Comparison of ENCODE assay signal across 9 cellular contexts in the genomic region with DNA sequence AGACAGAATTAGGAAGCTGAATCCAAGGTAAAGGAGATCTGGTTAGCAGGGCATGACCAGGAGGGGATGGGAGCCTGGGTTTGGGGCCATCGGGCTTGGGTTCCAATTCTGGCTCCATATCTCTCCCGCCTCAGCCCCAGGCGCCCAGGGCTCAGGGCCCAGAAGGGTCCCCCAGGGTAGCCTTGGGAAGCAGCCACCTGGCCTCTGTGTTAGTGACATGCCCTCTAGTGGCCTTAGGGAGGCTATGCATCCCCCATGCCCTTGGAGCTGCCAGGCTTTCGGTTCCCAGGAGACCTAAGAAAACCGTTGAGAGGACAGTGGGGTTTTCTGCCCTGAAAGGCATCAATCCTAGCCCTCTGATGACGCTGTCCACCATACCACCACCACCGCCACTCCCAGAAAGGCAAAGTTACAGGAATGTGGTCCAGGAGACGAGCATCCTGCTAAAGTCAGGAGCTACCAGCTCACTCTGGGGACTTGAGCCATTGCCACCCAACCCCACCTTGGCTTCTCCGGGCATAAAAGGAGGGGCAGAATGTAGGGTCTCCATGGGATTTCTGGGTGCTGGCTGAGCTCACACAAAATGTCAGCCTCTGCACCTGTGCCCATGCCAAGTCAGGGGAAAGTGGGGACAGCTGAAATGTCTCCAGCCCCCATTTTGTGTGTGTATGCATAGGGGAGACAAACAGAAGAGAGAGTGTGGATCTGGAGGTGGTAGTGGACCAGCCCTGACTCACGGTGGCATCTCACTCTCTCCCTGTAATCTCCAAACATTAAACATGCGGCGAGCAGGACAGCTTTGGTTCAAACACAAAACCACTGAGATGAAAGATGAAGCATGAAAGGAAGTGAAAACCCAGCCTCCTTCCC. TPM values are rescaled to one million over a fixed set of nuclear protein-coding genes. Genes with fewer than 3 reads are reported as not detected.
DNase-seq lines count a peak whose midpoint lies in the region; ATAC-seq and TF ChIP-seq lines count a peak whose summit lies in the region.
"Had no signal": no experiment of that assay in that cellular context is flagged by ENCODE, and none has a peak within 500 bp of the region (broad histone marks: within the 10 kb centered on the region; RNA-seq: fewer than 3 reads in every experiment).

No MANE protein-coding gene starts in this region.

- DNase-seq in COR-L47 (lab: John Stamatoyannopoulos, UW) = peak; percentile 69
- DNase-seq in GM19240 (ENCODE audit: insufficient read length, low spot score) = peak; percentile 81
- peak; percentile 77 for DNase-seq in NCI-H69 (lab: John Stamatoyannopoulos, UW)
- no peak for DNase-seq in activated T-cell treated with anti-CD3 and anti-CD28 coated beads, Interleukin-2, amount 50 U/mL, for 4 hours
- no peak for DNase-seq in prostate gland (ENCODE audit: low spot score)
- no peak for DNase-seq in NCI-H187 treated with DMSO at 0.1 percent for 48 hours (lab: John Stamatoyannopoulos, UW)

- peak in 3 of 4 experiments; percentile 40 to 71 (median 43) for TF ChIP-seq CTCF in gastroesophageal sphincter (IDR thresholded peaks at IDR 0.05)
- TF ChIP-seq CTCF in prostate gland (IDR thresholded peaks at IDR 0.05) = peak in 3 of 4 experiments; percentile 34 to 56 (median 34)

- no peaks in the 10 kb centered on the region for H3K4me1 Mint-ChIP-seq in activated T-cell treated with anti-CD3 and anti-CD28 coated beads, Interleukin-2, amount 50 U/mL, for 4 hours (ENCODE audit: low read depth)

- intact Hi-C loops in prostate gland (cut with DNase I) = no loop called here

- H3K9me3 ChIP-seq in gastroesophageal sphincter (no peaks in the 10 kb centered on the region), prostate gland (no peaks in the 10 kb centered on the region)

- WGBS in gastroesophageal sphincter (ENCODE audit: low coverage in 1 of 2), 2 donors = 73% methylated on average over 3 of the region's 12 CpGs; no CpG with 5 or more reads in 1 of the 2 donors
- WGBS in prostate gland = 66% methylated on average over 12 of the region's 12 CpGs

- no peak overlapping the region for H3K4me3 ChIP-seq in gastroesophageal sphincter
- no peak overlapping the region for H3K4me3 ChIP-seq in prostate gland

- H3K4me1 ChIP-seq in gastroesophageal sphincter (no peaks in the 10 kb centered on the region), prostate gland (replicated peaks) (no peaks in the 10 kb centered on the region)

- no peaks in the 10 kb centered on the region for H3K27me3 ChIP-seq in gastroesophageal sphincter
- no peaks in the 10 kb centered on the region for H3K27me3 ChIP-seq in prostate gland (replicated peaks; ENCODE audit: insufficient read depth)

- peak; percentile 95 for ATAC-seq in HG03354 (IDR thresholded peaks at IDR 0.05; ENCODE audit: poor library complexity, severe bottlenecking, unreplicated experiment)
- ATAC-seq in activated T-cell treated with anti-CD3 and anti-CD28 coated beads, Interleukin-2, amount 50 U/mL, for 4 hours = peak; percentile 80 to 93
- no peak for ATAC-seq in gastroesophageal sphincter

- peaks cover 0 to 51% of the 10 kb centered on the region in 2 donors for H3K36me3 ChIP-seq in gastroesophageal sphincter
- no peaks in the 10 kb centered on the region for H3K36me3 ChIP-seq in prostate gland

- TF ChIP-seq POLR2A in gastroesophageal sphincter (IDR thresholded peaks at IDR 0.05) (no peak), prostate gland (IDR thresholded peaks at IDR 0.05) (no peak)

- no peak for TF ChIP-seq EP300 in gastroesophageal sphincter (IDR thresholded peaks at IDR 0.05)

- no peak overlapping the region for H3K4me3 Mint-ChIP-seq in activated T-cell treated with anti-CD3 and anti-CD28 coated beads, Interleukin-2, amount 50 U/mL, for 4 hours

- H3K36me3 Mint-ChIP-seq in activated T-cell treated with anti-CD3 and anti-CD28 coated beads, Interleukin-2, amount 50 U/mL, for 4 hours (ENCODE audit: insufficient read depth) = no peaks in the 10 kb centered on the region

- no peaks in the 10 kb centered on the region for H3K9me3 Mint-ChIP-seq in activated T-cell treated with anti-CD3 and anti-CD28 coated beads, Interleukin-2, amount 50 U/mL, for 4 hours

- no peaks in the 10 kb centered on the region for H3K27me3 Mint-ChIP-seq in activated T-cell treated with anti-CD3 and anti-CD28 coated beads, Interleukin-2, amount 50 U/mL, for 4 hours (ENCODE audit: low read depth)

- H3K27ac ChIP-seq in gastroesophageal sphincter (no peak overlapping the region), prostate gland (no peak overlapping the region)

RNA-seq across cellular contexts. Expression of a gene that starts 56.5 kb away (rescaled TPM):
- total RNA-seq in activated T-cell treated with anti-CD3 and anti-CD28 coated beads, Interleukin-2, amount 50 U/mL, for 4 hours = under 1 TPM in 1 of 3 donors, not detected in 2; 0.08 TPM
- under 1 TPM in 1 of 4 donors, not detected in 3; 0.15 TPM for total RNA-seq in gastroesophageal sphincter
- 1 to 10 TPM in 1 of 2 donors, not detected in 1; 9.8 TPM for total RNA-seq in prostate gland
- total RNA-seq: T-helper 2 cell treated with Interferon-gamma antibody and Interleukin-4, amounts not matched to agents 100 ng/mL and 5 ng/mL, for 36 hours had no signal

Comparison
In these comparisons a context has a peak if more than half of its experiments do, and no peak if none do; other contexts are left out.
1. DNase-seq: peak in COR-L47 (single experiment), GM19240 (single experiment) and NCI-H69 (single experiment); none in activated T-cell treated with anti-CD3 and anti-CD28 coated beads, Interleukin-2, amount 50 U/mL, for 4 hours (single experiment), prostate gland (single experiment) and NCI-H187 treated with DMSO at 0.1 percent for 48 hours (single experiment).